8 cellular contexts compared by ENCODE assay signal in genomic region chr3:57555738-57556458, GRCh38. TPM values are rescaled to one million over a fixed set of nuclear protein-coding genes. Genes with fewer than 3 reads are reported as not detected.
A peak's percentile ranks its signal among the peaks of the same experiment; 100 is the strongest.
DNase-seq lines count a peak whose midpoint lies in the region; FAIRE-seq and TF ChIP-seq lines count a peak whose summit lies in the region.

PDE12 (plus strand) TSS chr3:57556274; CDS start chr3:57556380, 106 bp downstream.

- H3T11ph ChIP-seq in H9 (ENCODE audit: low read length), result no peak within 1 kb of the TSS

- peak within 1 kb of the TSS; percentile 59 for H3K18ac ChIP-seq in H9 (ENCODE audit: insufficient read length, low read depth, low read length)

- no peaks in the 10 kb centered on the region for H3K79me1 ChIP-seq in H9 (ENCODE audit: insufficient read depth, low read depth, low read length, poor library complexity, severe bottlenecking)

- H3K4me1 Mint-ChIP-seq in H9, result peaks cover 14 to 20% of the 10 kb centered on the region in 2 experiments

- H2BK20ac ChIP-seq in H9 (ENCODE audit: low read depth, low read length, poor library complexity, severe bottlenecking), result no peak within 1 kb of the TSS

- H3K27me3 Mint-ChIP-seq in H9 (ENCODE audit: low read depth), result peaks cover 9% of the 10 kb centered on the region; the same call in 1 of the 2 replicates

- TF ChIP-seq CTCF in H9 (conservative IDR thresholded peaks at IDR 0.05), result no peak

- FAIRE-seq in G401.6 (lab: Jason Lieb, UNC), result peak; percentile 39

- H3K79me2 ChIP-seq in H9 (ENCODE audit: insufficient read depth, low read length), result no peaks in the 10 kb centered on the region

- H3K36me3 Mint-ChIP-seq in H9 (ENCODE audit: insufficient read depth in 1 of 3, low read depth in 3 of 3), result peaks cover 0 to 15% (median 13%) of the 10 kb centered on the region in 3 experiments; a peak in 6 of 7 replicates

- H3K27ac Mint-ChIP-seq in H9, result peak within 1 kb of the TSS; percentile 98 to 100 (median 99)

- no peak within 1 kb of the TSS for H3K27ac ChIP-seq in H9 (ENCODE audit: insufficient read length, low read depth, low read length)
- H3K27ac ChIP-seq in SJCRH30, result peak within 1 kb of the TSS; percentile 96

- H2BK120ac ChIP-seq in H9 (ENCODE audit: low read depth, low read length, poor library complexity, severe bottlenecking), result no peak within 1 kb of the TSS

- no peak within 1 kb of the TSS for H3K56ac ChIP-seq in H9 (ENCODE audit: insufficient read length, low read depth, low read length)

- no peaks in the 10 kb centered on the region for H4K20me1 ChIP-seq in H9 (ENCODE audit: control insufficient read depth, insufficient read depth, insufficient read length)

- no peak within 1 kb of the TSS for H3K23ac ChIP-seq in H9 (ENCODE audit: insufficient read length, low read depth, low read length)

- no peak within 1 kb of the TSS for H2BK5ac ChIP-seq in H9 (ENCODE audit: insufficient read length, low read length)

- H3K14ac ChIP-seq in H9 (ENCODE audit: insufficient read depth, low read length), result peak within 1 kb of the TSS; percentile 70

- H3K23me2 ChIP-seq in H9 (ENCODE audit: insufficient read length, low read depth, low read length, poor library complexity, severe bottlenecking), result peaks cover 10% of the 10 kb centered on the region

- H3K4me2 ChIP-seq in H9 (ENCODE audit: insufficient read depth, insufficient read length, low read length), result peak within 1 kb of the TSS; percentile 75

- H3K4ac ChIP-seq in H9 (ENCODE audit: low read depth, low read length), result no peak within 1 kb of the TSS

- no peak within 1 kb of the TSS for H4K91ac ChIP-seq in H9 (ENCODE audit: insufficient read length, low read depth, low read length)

- no peak within 1 kb of the TSS for H2BK15ac ChIP-seq in H9 (ENCODE audit: low read depth, low read length)

- H3K36me3 ChIP-seq in MG63, result peaks cover 19% of the 10 kb centered on the region
- H3K36me3 ChIP-seq in SJCRH30, result peaks cover 12% of the 10 kb centered on the region; the same call in 1 of the 2 replicates
- H3K36me3 ChIP-seq in neuron (ENCODE audit: insufficient read depth, low read length), result peaks cover 17% of the 10 kb centered on the region

- H3K9ac ChIP-seq in H9 (ENCODE audit: extremely low read depth, insufficient read length, low read length), result peak within 1 kb of the TSS; percentile 31

- H2AFZ ChIP-seq in H9 (ENCODE audit: low read length), result no peak within 1 kb of the TSS
- H2AFZ ChIP-seq in neuron (ENCODE audit: low read depth, low read length), result peak within 1 kb of the TSS; percentile 69

- peak within 1 kb of the TSS; percentile 88 to 89 for H3K4me3 Mint-ChIP-seq in H9

- H4K5ac ChIP-seq in H9 (ENCODE audit: insufficient read length, low read depth, low read length), result no peak within 1 kb of the TSS

- no peaks in the 10 kb centered on the region for H3K4me1 ChIP-seq in H9 (ENCODE audit: insufficient read depth, low read length)
- no peaks in the 10 kb centered on the region for H3K4me1 ChIP-seq in SJCRH30
- H3K4me1 ChIP-seq in neuron (ENCODE audit: insufficient read depth, low read length), result peaks cover 21% of the 10 kb centered on the region

- no peak within 1 kb of the TSS for H2AK5ac ChIP-seq in H9 (ENCODE audit: insufficient read length, low read length)

- H4K8ac ChIP-seq in H9 (replicated peaks; ENCODE audit: insufficient read length, low read depth, low read length), result no peak within 1 kb of the TSS

- H3K9me3 ChIP-seq in H9 (ENCODE audit: control insufficient read depth, low read depth, low read length) (no peaks in the 10 kb centered on the region), MG63 (no peaks in the 10 kb centered on the region), SJCRH30 (replicated peaks) (no peaks in the 10 kb centered on the region), neuron (ENCODE audit: low read length) (no peaks in the 10 kb centered on the region)

- WGBS in H9 (ENCODE audit: extremely low coverage, insufficient read length, low lambda C conversion rate), result no CpG with 5 or more reads among the region's 54 CpGs

- H2BK12ac ChIP-seq in H9 (ENCODE audit: insufficient read length, low read depth, low read length), result no peak within 1 kb of the TSS

- H3K4me3 ChIP-seq in MG63 (peak within 1 kb of the TSS; percentile 72), SJCRH30 (peak within 1 kb of the TSS; percentile 97), neuron (ENCODE audit: low read length) (peak within 1 kb of the TSS; percentile 62)

- DNase-seq in H9, result peak; percentile 84
- DNase-seq in MG63, result peak; percentile 83
- peak; percentile 84 to 87 for DNase-seq in SJCRH30
- DNase-seq in activated gamma-delta T cell treated with anti-CD3 and anti-CD28 coated beads, Interleukin-2, amount 50 U/mL, for 16 hours (ENCODE audit: low read depth), result peak; percentile 72
- DNase-seq in foreskin melanocyte, result peak; percentile 93
- DNase-seq in stromal cell of bone marrow (ENCODE audit: low read depth), result peak; percentile 83

- H3K27me3 ChIP-seq in H9 (ENCODE audit: insufficient read depth, low read length) (no peaks in the 10 kb centered on the region), MG63 (no peaks in the 10 kb centered on the region), SJCRH30 (no peaks in the 10 kb centered on the region), neuron (ENCODE audit: insufficient read depth, low read length) (no peaks in the 10 kb centered on the region)

- no peaks in the 10 kb centered on the region for H3K9me3 Mint-ChIP-seq in H9

RNA-seq across cellular contexts. Expression of gene PDE12, which starts in this region (rescaled TPM):
- 16.8 and 18.9 TPM in 2 replicates for total RNA-seq in H9 (2021)
- total RNA-seq in MG63 (2014; rRNA removed; shearing (Covaris generic); ENCODE audit: low replicate concordance), result 4.0 and 8.8 TPM in 2 replicates
- 14.4 and 16.2 TPM in 2 replicates for total RNA-seq in SJCRH30 (2014; rRNA removed; shearing (Covaris generic))
